Comparison of ENCODE assay signal across 12 cellular contexts in genomic region chrX:129785160-129785947, GRCh38. TPM values are rescaled to one million over a fixed set of nuclear protein-coding genes. Genes with fewer than 3 reads are reported as not detected.
DNase-seq lines count a peak whose midpoint lies in the region; ATAC-seq and TF ChIP-seq lines count a peak whose summit lies in the region.
"Had no signal": no experiment of that assay in that cellular context is flagged by ENCODE, and none has a peak within 500 bp of the region (broad histone marks: within the 10 kb centered on the region; RNA-seq: fewer than 3 reads in every experiment).

No MANE protein-coding gene starts in this region.

- H3K4me1 Mint-ChIP-seq in CD4-positive, alpha-beta T cell (ENCODE audit: low read depth), result peaks cover 56% of the 10 kb centered on the region
- H3K4me1 Mint-ChIP-seq in naive thymus-derived CD4-positive, alpha-beta T cell, result peaks cover 20 to 65% (median 51%) of the 10 kb centered on the region in 7 donors
- peaks cover 22% of the 10 kb centered on the region for H3K4me1 Mint-ChIP-seq in neural progenitor cell

- H3K4me2 ChIP-seq in neural progenitor cell, result no peak overlapping the region

- no peaks in the 10 kb centered on the region for H3F3A ChIP-seq in neural progenitor cell (ENCODE audit: low read depth)

- no peak for ATAC-seq in CD4-positive, alpha-beta T cell (ENCODE audit: poor library complexity)
- no peak for ATAC-seq in naive thymus-derived CD4-positive, alpha-beta T cell
- ATAC-seq in GM18517 (IDR thresholded peaks at IDR 0.05; ENCODE audit: unreplicated experiment), result no peak

- no peaks in the 10 kb centered on the region for H3K9me3 ChIP-seq in CD4-positive, alpha-beta T cell (ENCODE audit: control insufficient read depth, low read length)
- H3K9me3 ChIP-seq in naive thymus-derived CD4-positive, alpha-beta T cell (ENCODE audit: control insufficient read depth in 2 of 3, low read length in 3 of 3), result no peaks in the 10 kb centered on the region
- no peaks in the 10 kb centered on the region for H3K9me3 ChIP-seq in neural progenitor cell (ENCODE audit: low read depth)
- H3K9me3 ChIP-seq: right atrium auricular region had no signal

- H3K4me3 ChIP-seq in GM08714 (ENCODE audit: low read length), result peak overlapping the region; percentile 17; the same call in 1 of the 2 replicates
- peak overlapping the region; percentile 35 for H3K4me3 ChIP-seq in naive thymus-derived CD4-positive, alpha-beta T cell (ENCODE audit: low read length)
- no peak overlapping the region for H3K4me3 ChIP-seq in neural progenitor cell
- H3K4me3 ChIP-seq: right atrium auricular region had no signal

- no peak for TF ChIP-seq CTCF in CD4-positive, alpha-beta T cell (IDR thresholded peaks at IDR 0.05)
- TF ChIP-seq CTCF in neural progenitor cell (IDR thresholded peaks at IDR 0.05), result no peak

- intact Hi-C loops in CD4-positive, alpha-beta T cell (cut with DNase I, micrococcal nuclease), result loop anchor here (10.0 kb wide), 2 partner anchors 51 to 111 kb away; partner anchors contain the start of gene XPNPEP2 (in 1 of the 2)
- intact Hi-C loops in naive thymus-derived CD4-positive, alpha-beta T cell (cut with micrococcal nuclease), result loop anchor here in 1 of 2 donors (2.0 kb wide), 1 partner anchor 37 kb away; no protein-coding TSS in a partner anchor

- peaks cover 7 to 36% (median 11%) of the 10 kb centered on the region in 3 experiments for H3K36me3 ChIP-seq in naive thymus-derived CD4-positive, alpha-beta T cell (ENCODE audit: control insufficient read depth in 2 of 3, insufficient read depth in 3 of 3, low read length in 3 of 3)
- H3K36me3 ChIP-seq in neural progenitor cell, result no peaks in the 10 kb centered on the region
- H3K36me3 ChIP-seq: right atrium auricular region had no signal

- peaks cover 87% of the 10 kb centered on the region for H3K36me3 Mint-ChIP-seq in CD4-positive, alpha-beta T cell (ENCODE audit: low read depth)
- H3K36me3 Mint-ChIP-seq in naive thymus-derived CD4-positive, alpha-beta T cell, result peaks cover 3 to 59% (median 14%) of the 10 kb centered on the region in 5 donors
- H3K36me3 Mint-ChIP-seq in neural progenitor cell, result peaks cover 2% of the 10 kb centered on the region

- peaks cover 30 to 37% of the 10 kb centered on the region in 2 donors for H3K4me1 ChIP-seq in naive thymus-derived CD4-positive, alpha-beta T cell (ENCODE audit: control insufficient read depth in 2 of 2, insufficient read depth in 2 of 2, low read length in 2 of 2)
- no peaks in the 10 kb centered on the region for H3K4me1 ChIP-seq in neural progenitor cell
- H3K4me1 ChIP-seq: right atrium auricular region had no signal

- no peak overlapping the region for H2AFZ ChIP-seq in neural progenitor cell (replicated peaks)

- no peaks in the 10 kb centered on the region for H3K27me3 ChIP-seq in CD4-positive, alpha-beta T cell (ENCODE audit: control insufficient read depth, insufficient read depth, low read length)
- H3K27me3 ChIP-seq in naive thymus-derived CD4-positive, alpha-beta T cell (ENCODE audit: control insufficient read depth in 2 of 2, insufficient read depth in 2 of 2, low read length in 2 of 2), result no peaks in the 10 kb centered on the region
- no peaks in the 10 kb centered on the region for H3K27me3 ChIP-seq in neural progenitor cell
- H3K27me3 ChIP-seq: right atrium auricular region had no signal

- no peak overlapping the region for H3K9ac ChIP-seq in neural progenitor cell

- H3K9me3 Mint-ChIP-seq in CD4-positive, alpha-beta T cell, result no peaks in the 10 kb centered on the region
- no peaks in the 10 kb centered on the region for H3K9me3 Mint-ChIP-seq in naive thymus-derived CD4-positive, alpha-beta T cell
- H3K9me3 Mint-ChIP-seq in neural progenitor cell, result no peaks in the 10 kb centered on the region

- H3K27ac ChIP-seq in CD4-positive, alpha-beta T cell (ENCODE audit: low read depth, low read length), result peak overlapping the region; percentile 69
- H3K27ac ChIP-seq in naive thymus-derived CD4-positive, alpha-beta T cell (ENCODE audit: low read depth, low read length), result peak overlapping the region; percentile 68
- no peak overlapping the region for H3K27ac ChIP-seq in neural progenitor cell
- H3K27ac ChIP-seq: right atrium auricular region had no signal

- POLR2A ChIA-PET in CD4-positive, alpha-beta T cell (lab: Charles Lee), result interaction anchor here (0.7 to 2.6 kb wide), 7 partner anchors 8 to 131 kb away, joined by 3 to 15 read pairs (median 3); partner anchors contain the start of gene APLN
- POLR2A ChIA-PET in naive thymus-derived CD4-positive, alpha-beta T cell (lab: Charles Lee), result interaction anchor here (0.6 to 12.3 kb wide), 5 partner anchors 10 to 107 kb away, joined by 3 to 191 read pairs (median 12); no protein-coding TSS in a partner anchor

- CTCF ChIA-PET in CD4-positive, alpha-beta T cell (lab: Charles Lee), result no interaction called here
- CTCF ChIA-PET in naive thymus-derived CD4-positive, alpha-beta T cell (lab: Charles Lee), result no interaction called here

- peak overlapping the region; percentile 83 for H3K4me3 Mint-ChIP-seq in CD4-positive, alpha-beta T cell
- peak overlapping the region; percentile 59 to 86 (median 80) for H3K4me3 Mint-ChIP-seq in naive thymus-derived CD4-positive, alpha-beta T cell
- H3K4me3 Mint-ChIP-seq in neural progenitor cell, result no peak overlapping the region

- H3K27me3 Mint-ChIP-seq in CD4-positive, alpha-beta T cell, result no peaks in the 10 kb centered on the region
- H3K27me3 Mint-ChIP-seq in naive thymus-derived CD4-positive, alpha-beta T cell, result no peaks in the 10 kb centered on the region
- peaks cover 4% of the 10 kb centered on the region for H3K27me3 Mint-ChIP-seq in neural progenitor cell (ENCODE audit: insufficient read depth, low read depth)

- H3K79me2 ChIP-seq in neural progenitor cell (ENCODE audit: low read depth), result no peaks in the 10 kb centered on the region

- DNase-seq in CD4-positive, alpha-beta T cell, result no peak
- peak; percentile 28 for DNase-seq in UCSD-AML1 (lab: John Stamatoyannopoulos, UW; ENCODE audit: unreplicated experiment)
- no peak for DNase-seq in naive thymus-derived CD4-positive, alpha-beta T cell
- no peak for DNase-seq in neural progenitor cell (ENCODE audit: low spot score)
- DNase-seq in KG1 (lab: John Stamatoyannopoulos, UW), result no peak
- DNase-seq: effector CD8-positive, alpha-beta T cell; foreskin melanocyte; NCI-H2081 treated with DMSO at 0.1 percent for 48 hours had no signal

- H3K27ac Mint-ChIP-seq in CD4-positive, alpha-beta T cell, result peak overlapping the region; percentile 99
- peak overlapping the region; percentile 72 to 93 (median 89) for H3K27ac Mint-ChIP-seq in naive thymus-derived CD4-positive, alpha-beta T cell
- no peak overlapping the region for H3K27ac Mint-ChIP-seq in neural progenitor cell

- H4K20me1 ChIP-seq in neural progenitor cell (ENCODE audit: low read depth), result no peaks in the 10 kb centered on the region

RNA-seq across cellular contexts. Expression of gene SASH3, which starts 5.6 kb away (rescaled TPM):
- total RNA-seq in CD4-positive, alpha-beta T cell, result 10 to 100 TPM; 69.0 to 70.8 TPM
- 100 to 1,000 TPM in 4 of 5 experiments, 10 to 100 TPM in 1; 71.8 to 262 (median 156) TPM for total RNA-seq in naive thymus-derived CD4-positive, alpha-beta T cell
- polyA plus RNA-seq in naive thymus-derived CD4-positive, alpha-beta T cell, result 100 to 1,000 TPM in 1 of 2 donors, 10 to 100 TPM in 1; 85.3 to 209 TPM
- not detected in 2 replicates for total RNA-seq in neural progenitor cell (ENCODE audit: low replicate concordance)
- total RNA-seq: MCF 10A had no signal

RNA-seq across cellular contexts. Expression of gene XPNPEP2, which starts 46.6 kb away (rescaled TPM):
- under 1 TPM; 0.16 to 0.17 TPM for total RNA-seq in CD4-positive, alpha-beta T cell
- total RNA-seq in naive thymus-derived CD4-positive, alpha-beta T cell, result under 1 TPM in 3 of 5 experiments, not detected in 2; 0.13 to 0.82 (median 0.29) TPM
- polyA plus RNA-seq in naive thymus-derived CD4-positive, alpha-beta T cell, result not detected
- 0.19 and 1.7 TPM in 2 replicates for total RNA-seq in neural progenitor cell (ENCODE audit: low replicate concordance)
- total RNA-seq: MCF 10A had no signal

RNA-seq across cellular contexts. Expression of gene ZDHHC9, which starts 58.3 kb away (rescaled TPM):
- 1 to 10 TPM; 3.0 to 4.1 TPM for total RNA-seq in CD4-positive, alpha-beta T cell
- 1 to 10 TPM; 4.9 to 9.1 (median 7.1) TPM for total RNA-seq in naive thymus-derived CD4-positive, alpha-beta T cell
- polyA plus RNA-seq in naive thymus-derived CD4-positive, alpha-beta T cell, result 1 to 10 TPM; 4.4 to 7.7 TPM
- 33.1 and 34.2 TPM in 2 replicates for total RNA-seq in neural progenitor cell (ENCODE audit: low replicate concordance)

Comparison
In these comparisons a context has a peak if more than half of its experiments do, and no peak if none do; other contexts are left out.
1. RNA of gene SASH3, which starts 5.6 kb away (total RNA-seq): 71.8 to 262 TPM in naive thymus-derived CD4-positive, alpha-beta T cell and 69.0 to 70.8 TPM in CD4-positive, alpha-beta T cell; not detected in neural progenitor cell; every median in the first group is over 10 times any median in the second.